10 cellular contexts compared by ENCODE assay signal in genomic region chr15:66400351-66400774, GRCh38. TPM values are rescaled to one million over a fixed set of nuclear protein-coding genes. Genes with fewer than 3 reads are reported as not detected.
DNase-seq lines count a peak whose midpoint lies in the region; ATAC-seq, FAIRE-seq and TF ChIP-seq lines count a peak whose summit lies in the region.
"Had no signal": no experiment of that assay in that cellular context is flagged by ENCODE, and none has a peak within 500 bp of the region (broad histone marks: within the 10 kb centered on the region; RNA-seq: fewer than 3 reads in every experiment).

No MANE protein-coding gene starts in this region.

- DNase-seq in MCF 10A (ENCODE audit: unreplicated experiment) (no peak), breast epithelium (ENCODE audit: low spot score in 2 of 2) (no peak), OCI-LY7 (ENCODE audit: low spot score) (no peak), endothelial cell of umbilical vein (ENCODE audit: low read depth, low spot score) (no peak), natural killer cell (no peak), frontal cortex (ENCODE audit: low spot score in 2 of 2) (no peak)
- DNase-seq in activated naive CD4-positive, alpha-beta T cell treated with anti-CD3 and anti-CD28 coated beads, Interleukin-2, amount 10 ng/mL, durations not matched to agents 7 days and 5 days = no peak
- DNase-seq: left ventricle myocardium superior, NCI-H1105 had no signal

- no peaks in the 10 kb centered on the region for H3K4me1 ChIP-seq in breast epithelium
- H3K4me1 ChIP-seq in OCI-LY7 (ENCODE audit: insufficient read depth, low read length, poor library complexity, severe bottlenecking) = peaks cover 51% of the 10 kb centered on the region
- H3K4me1 ChIP-seq in endothelial cell of umbilical vein (ENCODE audit: control insufficient read depth, extremely low read depth, insufficient read depth, low read length) = peaks cover 21% of the 10 kb centered on the region
- peaks cover 5 to 57% (median 44%) of the 10 kb centered on the region in 5 donors for H3K4me1 ChIP-seq in subcutaneous abdominal adipose tissue (ENCODE audit: control insufficient read depth in 5 of 5, insufficient read depth in 5 of 5, low read length in 5 of 5)

- BruUV-seq in MCF 10A (replicated peaks; lab: Mats Ljungman, UMichigan) (no TSS peak), OCI-LY7 (replicated peaks; lab: Mats Ljungman, UMichigan) (no TSS peak), endothelial cell of umbilical vein (replicated peaks; lab: Mats Ljungman, UMichigan) (no TSS peak)

- H3K27me3 ChIP-seq in breast epithelium = no peaks in the 10 kb centered on the region
- no peaks in the 10 kb centered on the region for H3K27me3 ChIP-seq in endothelial cell of umbilical vein (ENCODE audit: control insufficient read depth in 2 of 2, insufficient read depth in 2 of 2, low read length in 2 of 2)
- H3K27me3 ChIP-seq in subcutaneous abdominal adipose tissue (ENCODE audit: control insufficient read depth in 5 of 5, insufficient read depth in 4 of 5, low read length in 5 of 5) = no peaks in the 10 kb centered on the region

- peak overlapping the region; percentile 28 for H3K27ac Mint-ChIP-seq in MCF 10A (ENCODE audit: low read depth, unreplicated experiment)
- peak overlapping the region in 1 of 2 donors; percentile 12 for H3K27ac Mint-ChIP-seq in natural killer cell
- H3K27ac Mint-ChIP-seq in activated naive CD4-positive, alpha-beta T cell treated with anti-CD3 and anti-CD28 coated beads, Interleukin-2, amount 10 ng/mL, durations not matched to agents 7 days and 5 days = no peak overlapping the region

- FAIRE-seq in endothelial cell of umbilical vein (lab: Jason Lieb, UNC) (peak; percentile 21), frontal cortex (lab: Jason Lieb, UNC) (no peak)

- TF ChIP-seq CTCF in MCF 10A (IDR thresholded peaks at IDR 0.05; ENCODE audit: unreplicated experiment) = no peak
- no peak for TF ChIP-seq CTCF in breast epithelium (IDR thresholded peaks at IDR 0.05)
- no peak for TF ChIP-seq CTCF in OCI-LY7 (conservative IDR thresholded peaks at IDR 0.05; ENCODE audit: low read length)
- no peak for TF ChIP-seq CTCF in endothelial cell of umbilical vein (IDR thresholded peaks at IDR 0.05; ENCODE audit: extremely low read depth in 1 of 2, insufficient read depth in 1 of 2, low read depth in 1 of 2, low read length in 2 of 2)
- TF ChIP-seq CTCF in natural killer cell (IDR thresholded peaks at IDR 0.05) = no peak

- CTCF ChIA-PET in MCF 10A (lab: Yijun Ruan, JAX) (interaction anchor here (0.5 to 1.2 kb wide), 2 partner anchors 98 to 1079 kb away, joined by 3 read pairs; no protein-coding TSS in a partner anchor), OCI-LY7 (lab: Charles Lee; ENCODE audit: unreplicated experiment) (interaction anchor here (0.9 kb wide), 1 partner anchor 12 kb away, joined by 3 read pairs; no protein-coding TSS in a partner anchor), endothelial cell of umbilical vein (lab: Charles Lee) (interaction anchor here (0.9 to 1.7 kb wide), 2 partner anchors 15 to 98 kb away, joined by 4 to 7 read pairs; no protein-coding TSS in a partner anchor)
- CTCF ChIA-PET in activated naive CD4-positive, alpha-beta T cell treated with anti-CD3 and anti-CD28 coated beads, Interleukin-2, amount 10 ng/mL, durations not matched to agents 7 days and 5 days (lab: Charles Lee) = interaction anchor here (2.4 kb wide), 1 partner anchor 98 kb away, joined by 17 read pairs; the partner anchor contains the start of gene SNAPC5

- H3K9me3 ChIP-seq in breast epithelium (no peaks in the 10 kb centered on the region), OCI-LY7 (ENCODE audit: low read length) (no peaks in the 10 kb centered on the region), endothelial cell of umbilical vein (replicated peaks; ENCODE audit: control insufficient read depth, insufficient read depth, low read length) (no peaks in the 10 kb centered on the region), subcutaneous abdominal adipose tissue (ENCODE audit: control insufficient read depth in 5 of 5, low read length in 5 of 5) (no peaks in the 10 kb centered on the region)

- H3K4me3 ChIP-seq in breast epithelium (no peak overlapping the region), OCI-LY7 (ENCODE audit: low read depth, low read length, poor library complexity, severe bottlenecking) (no peak overlapping the region), endothelial cell of umbilical vein (replicated peaks in 1 of 3; ENCODE audit: insufficient read depth in 1 of 3, low read depth in 1 of 3, low read length in 3 of 3) (no peak overlapping the region), subcutaneous abdominal adipose tissue (ENCODE audit: low read depth in 1 of 5, low read length in 5 of 5) (no peak overlapping the region)

- H3K9me2 ChIP-seq in OCI-LY7 (ENCODE audit: insufficient read depth, low read length) = no peaks in the 10 kb centered on the region

- intact Hi-C loops in MCF 10A (cut with micrococcal nuclease) (no loop called here), breast epithelium (cut with DNase I; ENCODE audit: low total_unique reads) (no loop called here), OCI-LY7 (cut with micrococcal nuclease; ENCODE audit: unreplicated experiment) (no loop called here), endothelial cell of umbilical vein (cut with micrococcal nuclease) (no loop called here), natural killer cell (cut with micrococcal nuclease) (loop anchor here (5.0 kb wide), 1 partner anchor 72 kb away; no protein-coding TSS in a partner anchor)

- H3K9me1 ChIP-seq in endothelial cell of umbilical vein (replicated peaks; ENCODE audit: control insufficient read depth, extremely low read depth, insufficient read depth, low read length) = no peaks in the 10 kb centered on the region

- H3K4me2 ChIP-seq in OCI-LY7 (ENCODE audit: low read length) (peak overlapping the region; percentile 66), endothelial cell of umbilical vein (ENCODE audit: insufficient read depth, low read length) (no peak overlapping the region)

- peaks cover 95% of the 10 kb centered on the region for H3K79me2 ChIP-seq in OCI-LY7 (ENCODE audit: insufficient read depth, low read depth, low read length)
- H3K79me2 ChIP-seq in endothelial cell of umbilical vein (ENCODE audit: control insufficient read depth, insufficient read depth, low read length) = peaks cover 89% of the 10 kb centered on the region

- no peak overlapping the region for H2AFZ ChIP-seq in OCI-LY7 (ENCODE audit: low read length)
- H2AFZ ChIP-seq in endothelial cell of umbilical vein (ENCODE audit: low read depth, low read length) = no peak overlapping the region

- H3K36me3 ChIP-seq in breast epithelium (no peaks in the 10 kb centered on the region), OCI-LY7 (ENCODE audit: insufficient read depth, low read length) (peaks cover 44% of the 10 kb centered on the region), endothelial cell of umbilical vein (ENCODE audit: control insufficient read depth in 2 of 2, extremely low read depth in 1 of 2, insufficient read depth in 2 of 2, low read length in 2 of 2) (no peaks in the 10 kb centered on the region), subcutaneous abdominal adipose tissue (ENCODE audit: control insufficient read depth in 5 of 5, insufficient read depth in 5 of 5, low read length in 5 of 5) (no peaks in the 10 kb centered on the region)

- H3K36me3 Mint-ChIP-seq in MCF 10A (ENCODE audit: insufficient read depth, unreplicated experiment) = peaks cover 18% of the 10 kb centered on the region
- no peaks in the 10 kb centered on the region for H3K36me3 Mint-ChIP-seq in natural killer cell
- H3K36me3 Mint-ChIP-seq in activated naive CD4-positive, alpha-beta T cell treated with anti-CD3 and anti-CD28 coated beads, Interleukin-2, amount 10 ng/mL, durations not matched to agents 7 days and 5 days = peaks cover 40% of the 10 kb centered on the region

- H3K9ac ChIP-seq in endothelial cell of umbilical vein (replicated peaks; ENCODE audit: extremely low read depth, insufficient read depth, low read length) = no peak overlapping the region
- peak overlapping the region in 2 of 5 donors; percentile 34 to 64 for H3K9ac ChIP-seq in subcutaneous abdominal adipose tissue (ENCODE audit: low read length in 5 of 5)

- TF ChIP-seq POLR2A in breast epithelium (IDR thresholded peaks at IDR 0.05) = no peak
- no peak for TF ChIP-seq POLR2A in endothelial cell of umbilical vein (IDR thresholded peaks at IDR 0.05; ENCODE audit: low read depth, low read length)

- ATAC-seq in natural killer cell = no peak
- ATAC-seq: left ventricle myocardium superior had no signal

- no peaks in the 10 kb centered on the region for H3K9me3 Mint-ChIP-seq in MCF 10A (ENCODE audit: unreplicated experiment)
- no peaks in the 10 kb centered on the region for H3K9me3 Mint-ChIP-seq in natural killer cell
- H3K9me3 Mint-ChIP-seq in activated naive CD4-positive, alpha-beta T cell treated with anti-CD3 and anti-CD28 coated beads, Interleukin-2, amount 10 ng/mL, durations not matched to agents 7 days and 5 days = no peaks in the 10 kb centered on the region

- H3K27ac ChIP-seq in breast epithelium = no peak overlapping the region
- H3K27ac ChIP-seq in OCI-LY7 (ENCODE audit: low read depth, low read length, poor library complexity, severe bottlenecking) = peak overlapping the region; percentile 6
- H3K27ac ChIP-seq in endothelial cell of umbilical vein (ENCODE audit: insufficient read depth, low read depth, low read length) = no peak overlapping the region
- peak overlapping the region; percentile 66 for H3K27ac ChIP-seq in subcutaneous abdominal adipose tissue (ENCODE audit: low read depth, low read length)

- H3K27me3 Mint-ChIP-seq in MCF 10A (ENCODE audit: insufficient read depth, unreplicated experiment) (no peaks in the 10 kb centered on the region), natural killer cell (ENCODE audit: low read depth in 2 of 2) (no peaks in the 10 kb centered on the region)
- no peaks in the 10 kb centered on the region for H3K27me3 Mint-ChIP-seq in activated naive CD4-positive, alpha-beta T cell treated with anti-CD3 and anti-CD28 coated beads, Interleukin-2, amount 10 ng/mL, durations not matched to agents 7 days and 5 days

- H4K20me1 ChIP-seq in OCI-LY7 (ENCODE audit: insufficient read depth, low read length) = peaks cover 50% of the 10 kb centered on the region
- H4K20me1 ChIP-seq in endothelial cell of umbilical vein (replicated peaks; ENCODE audit: control insufficient read depth, extremely low read depth, insufficient read depth, low read length) = peaks cover 2% of the 10 kb centered on the region

- POLR2A ChIA-PET in MCF 10A (lab: Yijun Ruan, JAX) (interaction anchor here (0.6 to 1.5 kb wide), 5 partner anchors 10 to 410 kb away, joined by 3 to 5 read pairs (median 3); no protein-coding TSS in a partner anchor), OCI-LY7 (lab: Charles Lee) (interaction anchor here (0.6 to 1.4 kb wide), 3 partner anchors 9 to 50 kb away, joined by 3 to 5 read pairs (median 3); no protein-coding TSS in a partner anchor), endothelial cell of umbilical vein (lab: Charles Lee) (no interaction called here)

- dilution Hi-C loops in endothelial cell of umbilical vein (cut with MboI; ENCODE audit: extremely low pct_ligation_motif_present, low sequenced_read_pairs) = loop anchor here (25.0 kb wide), 1 partner anchor 88 kb away; no protein-coding TSS in a partner anchor

- H3K4me3 Mint-ChIP-seq in MCF 10A (ENCODE audit: unreplicated experiment) (no peak overlapping the region), natural killer cell (no peak overlapping the region)
- H3K4me3 Mint-ChIP-seq in activated naive CD4-positive, alpha-beta T cell treated with anti-CD3 and anti-CD28 coated beads, Interleukin-2, amount 10 ng/mL, durations not matched to agents 7 days and 5 days = no peak overlapping the region

- H3K4me1 Mint-ChIP-seq in MCF 10A (ENCODE audit: insufficient read depth, unreplicated experiment) (peaks cover 22% of the 10 kb centered on the region), natural killer cell (peaks cover 53 to 54% of the 10 kb centered on the region in 2 donors)
- H3K4me1 Mint-ChIP-seq in activated naive CD4-positive, alpha-beta T cell treated with anti-CD3 and anti-CD28 coated beads, Interleukin-2, amount 10 ng/mL, durations not matched to agents 7 days and 5 days = peaks cover 79% of the 10 kb centered on the region

RNA-seq across cellular contexts. Expression of gene MAP2K1, which starts 13.7 kb away (rescaled TPM):
- total RNA-seq in MCF 10A (2022) (108 and 115 TPM in 2 replicates), breast epithelium (10 to 100 TPM; 29.2 to 59.7 (median 38.5) TPM), OCI-LY7 (2022) (82.6 and 95.8 TPM in 2 replicates), endothelial cell of umbilical vein (45.1 and 45.5 TPM in 2 replicates), natural killer cell (10 to 100 TPM; 45.5 to 49.2 (median 48.9) TPM), frontal cortex (31.0 TPM)
- total RNA-seq in OCI-LY7 (2014; rRNA removed; shearing (Covaris generic)) = 37.2 and 43.9 TPM in 2 replicates
- 22.3 and 30.9 TPM in 2 replicates for polyA plus RNA-seq in endothelial cell of umbilical vein
- polyA plus RNA-seq in endothelial cell of umbilical vein (2011; cell fraction: cytosol; rRNA removed) = 20.1 and 24.3 TPM in 2 replicates
- 19.2 and 23.8 TPM in 2 replicates for polyA plus RNA-seq in endothelial cell of umbilical vein (2011; cell fraction: nucleus; rRNA removed)
- polyA plus RNA-seq in endothelial cell of umbilical vein (2012) = 40.0 and 56.7 TPM in 2 replicates
- 23.7 and 27.3 TPM in 2 replicates for polyA minus RNA-seq in endothelial cell of umbilical vein
- 13.8 TPM for polyA minus RNA-seq in endothelial cell of umbilical vein (2011; cell fraction: cytosol; rRNA and poly(A)+ RNA removed)
- polyA minus RNA-seq in endothelial cell of umbilical vein (2011; cell fraction: nucleus; rRNA and poly(A)+ RNA removed) = 9.2 and 12.0 TPM in 2 replicates

RNA-seq across cellular contexts. Expression of gene TIPIN, which starts 43.9 kb away (rescaled TPM):
- total RNA-seq in MCF 10A (2022) (16.1 and 17.1 TPM in 2 replicates), breast epithelium (1 to 10 TPM; 5.0 to 9.7 (median 6.6) TPM), OCI-LY7 (2022) (34.9 and 38.1 TPM in 2 replicates), endothelial cell of umbilical vein (15.4 and 16.2 TPM in 2 replicates), natural killer cell (1 to 10 TPM; 2.6 to 5.5 (median 5.3) TPM), frontal cortex (20.8 TPM)
- 26.0 and 28.6 TPM in 2 replicates for total RNA-seq in OCI-LY7 (2014; rRNA removed; shearing (Covaris generic))
- polyA plus RNA-seq in endothelial cell of umbilical vein = 2.7 and 3.6 TPM in 2 replicates
- 6.7 and 7.0 TPM in 2 replicates for polyA plus RNA-seq in endothelial cell of umbilical vein (2011; cell fraction: cytosol; rRNA removed)
- polyA plus RNA-seq in endothelial cell of umbilical vein (2011; cell fraction: nucleus; rRNA removed) = 5.0 and 6.0 TPM in 2 replicates
- polyA plus RNA-seq in endothelial cell of umbilical vein (2012) = 12.0 and 18.6 TPM in 2 replicates
- 2.0 and 2.3 TPM in 2 replicates for polyA minus RNA-seq in endothelial cell of umbilical vein
- 13.4 TPM for polyA minus RNA-seq in endothelial cell of umbilical vein (2011; cell fraction: cytosol; rRNA and poly(A)+ RNA removed)
- polyA minus RNA-seq in endothelial cell of umbilical vein (2011; cell fraction: nucleus; rRNA and poly(A)+ RNA removed) = 2.4 and 3.9 TPM in 2 replicates

Comparison
In these comparisons a context has a peak if more than half of its experiments do, and no peak if none do; other contexts are left out.
1. H3K27ac ChIP-seq: peak in OCI-LY7 (single experiment) and subcutaneous abdominal adipose tissue (single experiment); none in breast epithelium (0 of 2) and endothelial cell of umbilical vein (single experiment).